Comparison of ENCODE assay signal across 8 cellular contexts in genomic region chr11:64185323-64186204, GRCh38. TPM values are rescaled to one million over a fixed set of nuclear protein-coding genes. Genes with fewer than 3 reads are reported as not detected.
DNase-seq lines count a peak whose midpoint lies in the region; ATAC-seq and TF ChIP-seq lines count a peak whose summit lies in the region.

STIP1 (plus strand) TSS chr11:64186171; CDS start chr11:64186262, 91 bp downstream.

- H2AFZ ChIP-seq in PC-9 = peak within 1 kb of the TSS; percentile 79

- H3K4me1 ChIP-seq in PC-9 (replicated peaks; ENCODE audit: insufficient read depth) (peaks cover 31% of the 10 kb centered on the region), mucosa of stomach (ENCODE audit: control insufficient read depth, insufficient read depth, low read length) (peaks cover 37% of the 10 kb centered on the region)

- H4K20me1 ChIP-seq in PC-9 (ENCODE audit: insufficient read depth) = no peaks in the 10 kb centered on the region; the same call in 1 of the 2 replicates

- H3F3A ChIP-seq in PC-9 (ENCODE audit: insufficient read depth, low read depth) = peaks cover 40% of the 10 kb centered on the region; the same call in 1 of the 2 replicates

- CTCF ChIA-PET in PC-9 (lab: Charles Lee) = interaction anchor here (0.6 to 0.8 kb wide), 7 partner anchors 15 to 301 kb away, joined by 3 to 6 read pairs (median 3); partner anchors contain the start of gene CATSPERZ

- H3K27me3 ChIP-seq in PC-9 (ENCODE audit: insufficient read depth, low read depth) (no peaks in the 10 kb centered on the region), mucosa of stomach (ENCODE audit: control insufficient read depth, insufficient read depth, low read length) (no peaks in the 10 kb centered on the region)

- peak within 1 kb of the TSS; percentile 90 for H3K4me2 ChIP-seq in PC-9

- intact Hi-C loops in PC-9 (cut with micrococcal nuclease; ENCODE audit: unreplicated experiment) = loop anchor here (1.0 to 5.0 kb wide), 3 partner anchors 20 to 119 kb away; partner anchors contain the start of genes DNAJC4, ESRRA and VEGFB

- peak within 1 kb of the TSS; percentile 83 for H3K9ac ChIP-seq in mucosa of stomach (ENCODE audit: low read length)

- DNase-seq in DMS53 treated with DMSO at 0.1 percent for 48 hours (lab: John Stamatoyannopoulos, UW; ENCODE audit: unreplicated experiment) (peak; percentile 99), PC-9 (peak; percentile 100), erythroblast (lab: John Stamatoyannopoulos, UW) (peak; percentile 100)
- DNase-seq in Jurkat, Clone E6-1 (ENCODE audit: low read depth, low spot score) = peak; percentile 100
- peak; percentile 97 for DNase-seq in activated T-cell treated with anti-CD3 and anti-CD28 coated beads, Interleukin-2, amount 50 U/mL, for 1 hour
- DNase-seq in stimulated activated CD8-positive, alpha-beta memory T cell treated with anti-CD3 and anti-CD28 coated beads, Interleukin-7, amount 100 ng/mL, for 1 hour (ENCODE audit: low read depth in 2 of 2) = peak; percentile 95 to 97

- ATAC-seq in GM21619 (IDR thresholded peaks at IDR 0.05; ENCODE audit: unreplicated experiment) = peak; percentile 77

- BruUV-seq in PC-9 (replicated peaks; lab: Mats Ljungman, UMichigan) = TSS peak; percentile 70

- peak; percentile 96 for TF ChIP-seq POLR2A in erythroblast (IDR thresholded peaks at IDR 0.05; ENCODE audit: low read length)

- peak within 1 kb of the TSS; percentile 87 for H3K4me3 ChIP-seq in Jurkat, Clone E6-1 (ENCODE audit: low read length)
- H3K4me3 ChIP-seq in PC-9 = peak within 1 kb of the TSS; percentile 64
- peak within 1 kb of the TSS; percentile 83 for H3K4me3 ChIP-seq in mucosa of stomach (ENCODE audit: low read length)

- H3K9me2 ChIP-seq in PC-9 (ENCODE audit: insufficient read depth) = no peaks in the 10 kb centered on the region

- POLR2A ChIA-PET in PC-9 (lab: Charles Lee; ENCODE audit: unreplicated experiment) = interaction anchor here (0.5 to 0.8 kb wide), 9 partner anchors 16 to 1584 kb away, joined by 3 to 19 read pairs (median 4); partner anchors contain the start of genes HNRNPUL2 and MTA2

- H3K79me2 ChIP-seq in PC-9 (ENCODE audit: low read depth) = peaks cover 28% of the 10 kb centered on the region

- peak; percentile 31; the same call in 1 of the 2 replicates for TF ChIP-seq CTCF in PC-9 (conservative IDR thresholded peaks at IDR 0.05)

- H3K36me3 ChIP-seq in PC-9 (ENCODE audit: low read depth) (peaks cover 10% of the 10 kb centered on the region; the same call in 1 of the 2 replicates), mucosa of stomach (ENCODE audit: control insufficient read depth, insufficient read depth, low read length) (no peaks in the 10 kb centered on the region)

- no peaks in the 10 kb centered on the region for H3K9me3 ChIP-seq in PC-9 (ENCODE audit: insufficient read depth, low read depth)
- no peaks in the 10 kb centered on the region for H3K9me3 ChIP-seq in mucosa of stomach (ENCODE audit: control insufficient read depth, low read length)

- H3K27ac ChIP-seq in PC-9 = peak within 1 kb of the TSS; percentile 64

RNA-seq across cellular contexts. Expression of gene STIP1, which starts in this region (rescaled TPM):
- polyA plus RNA-seq in Jurkat, Clone E6-1 (2012; ENCODE audit: insufficient read depth, insufficient read length) = 396 TPM
- total RNA-seq in PC-9 (2021) = 267 and 299 TPM in 2 replicates

Comparison
In these comparisons a context has a peak if more than half of its experiments do, and no peak if none do; other contexts are left out.
1. Peak in every context shown above with its lines: DNase-seq, ATAC-seq, H3K4me3 ChIP-seq and H3K27ac ChIP-seq.